In genomic region chr1:31765516-31765915, GRCh38 we compare ENCODE assay signal across 17 cellular contexts. TPM values are rescaled to one million over a fixed set of nuclear protein-coding genes. Genes with fewer than 3 reads are reported as not detected.
"Had no signal": no experiment of that assay in that cellular context is flagged by ENCODE, and none has a peak within 500 bp of the region (broad histone marks: within the 10 kb centered on the region; RNA-seq: fewer than 3 reads in every experiment).

No MANE protein-coding gene starts in this region.

- H3K27ac ChIP-seq: adrenal gland, esophagus muscularis mucosa, psoas muscle, right lobe of liver, upper lobe of right lung had no signal

- H3K4me3 ChIP-seq: adrenal gland, esophagus muscularis mucosa, mucosa of descending colon, psoas muscle, right lobe of liver, upper lobe of right lung had no signal

- FAIRE-seq: islet of Langerhans, TTC549 had no signal

- DNase-seq: activated CD4-positive, alpha-beta T cell treated with anti-CD3 and anti-CD28 coated beads, Interleukin-2, amount 50 U/mL, for 4 hours; activated naive CD4-positive, alpha-beta T cell treated with anti-CD3 and anti-CD28 coated beads, Interleukin-2, amount 50 U/mL, for 16 hours; adrenal gland; cerebellar nuclear complex; mammary epithelial cell; naive thymus-derived CD8-positive, alpha-beta T cell; right lobe of liver; T-helper 2 cell; upper lobe of right lung had no signal

- H3K9me3 ChIP-seq: adrenal gland, esophagus muscularis mucosa, mucosa of descending colon, psoas muscle, right lobe of liver, upper lobe of right lung had no signal

- H3K4me3 Mint-ChIP-seq: stimulated activated memory B cell treated with anti-CD40 and anti-IgM and Interleukin-4, amounts not matched to agents 10 μg/mL and 1 μg/mL and 100 μg/mL, for 72 hours had no signal

- H3K27ac Mint-ChIP-seq: stimulated activated memory B cell treated with anti-CD40 and anti-IgM and Interleukin-4, amounts not matched to agents 10 μg/mL and 1 μg/mL and 100 μg/mL, for 72 hours had no signal

- ATAC-seq: activated CD4-positive, CD25-positive, alpha-beta regulatory T cell treated with anti-CD3 and anti-CD28 coated beads, Interleukin-2, amount 50 U/mL, for 24 hours; mucosa of descending colon; naive thymus-derived CD8-positive, alpha-beta T cell; psoas muscle; stimulated activated memory B cell treated with anti-CD40 and anti-IgM and Interleukin-4, amounts not matched to agents 10 μg/mL and 1 μg/mL and 100 μg/mL, for 72 hours; upper lobe of right lung had no signal

- H3K9me3 Mint-ChIP-seq: naive thymus-derived CD8-positive, alpha-beta T cell; stimulated activated memory B cell treated with anti-CD40 and anti-IgM and Interleukin-4, amounts not matched to agents 10 μg/mL and 1 μg/mL and 100 μg/mL, for 72 hours had no signal

- H3K36me3 Mint-ChIP-seq: naive thymus-derived CD8-positive, alpha-beta T cell; stimulated activated memory B cell treated with anti-CD40 and anti-IgM and Interleukin-4, amounts not matched to agents 10 μg/mL and 1 μg/mL and 100 μg/mL, for 72 hours had no signal

- H3K36me3 ChIP-seq: adrenal gland, esophagus muscularis mucosa, right lobe of liver, upper lobe of right lung had no signal

RNA-seq across cellular contexts. Expression of gene ADGRB2, which starts 1.4 kb away (rescaled TPM):
- total RNA-seq: left lobe of liver had no signal

RNA-seq across cellular contexts. Expression of gene SPOCD1, which starts 50.3 kb away (rescaled TPM):
- polyA plus RNA-seq: naive thymus-derived CD8-positive, alpha-beta T cell had no signal
